27 cellular contexts compared by ENCODE assay signal in the genomic region with DNA sequence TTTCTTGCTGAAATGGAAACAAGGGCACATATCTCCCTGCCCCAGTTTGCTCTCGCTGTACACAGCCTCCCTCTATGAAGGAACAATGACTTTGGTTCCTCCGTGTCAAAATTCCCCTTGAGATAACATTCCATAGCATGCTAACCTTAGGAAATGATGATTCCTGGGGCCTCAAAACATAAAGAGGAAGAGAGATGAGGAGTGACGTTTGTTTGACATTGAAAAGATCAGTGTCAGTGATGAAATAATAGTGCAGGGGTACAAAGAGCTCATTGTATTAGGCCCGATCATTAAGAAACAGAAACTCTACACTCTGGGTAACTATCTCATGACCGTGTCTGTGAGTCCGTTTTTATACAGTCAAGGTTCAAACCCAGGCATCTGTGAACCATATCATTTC. TPM values are rescaled to one million over a fixed set of nuclear protein-coding genes. Genes with fewer than 3 reads are reported as not detected.
"Had no signal": no experiment of that assay in that cellular context is flagged by ENCODE, and none has a peak within 500 bp of the region (broad histone marks: within the 10 kb centered on the region; RNA-seq: fewer than 3 reads in every experiment).

No MANE protein-coding gene starts in this region.

- H3K36me3 Mint-ChIP-seq: activated naive CD8-positive, alpha-beta T cell had no signal

- H3K4me3 Mint-ChIP-seq: activated naive CD8-positive, alpha-beta T cell; brain; nephron; type B pancreatic cell had no signal

- H3K27me3 ChIP-seq: ascending aorta, hepatocyte, vagina had no signal

- H3K27ac Mint-ChIP-seq: activated naive CD8-positive, alpha-beta T cell; nephron; progenitor cell of endocrine pancreas; type B pancreatic cell had no signal

- H3K79me2 ChIP-seq: hepatocyte had no signal

- H3K4me2 ChIP-seq: hepatocyte had no signal

- H3K4me1 ChIP-seq: ascending aorta had no signal

- H3K4me3 ChIP-seq: ascending aorta, cardiac muscle cell, hepatocyte, left ventricle myocardium inferior, lung, skin epidermis, vagina had no signal

- H3K9me3 Mint-ChIP-seq: brain, nephron, type B pancreatic cell had no signal

- H3K27ac ChIP-seq: ascending aorta, cardiac muscle cell, foreskin keratinocyte, hepatocyte, left ventricle myocardium inferior, neutrophil, skin epidermis, vagina, VCaP had no signal

- H3K36me3 ChIP-seq: ascending aorta, cardiac muscle cell, left ventricle myocardium inferior, neutrophil, vagina had no signal

- H3K27me3 Mint-ChIP-seq: brain, progenitor cell of endocrine pancreas had no signal

- DNase-seq: activated CD4-positive, alpha-beta T cell treated with anti-CD3 and anti-CD28 coated beads for 4 hours; activated CD4-positive, alpha-beta T cell treated with anti-CD3 and anti-CD28 coated beads, Interleukin-2, amount 50 U/mL, for 4 hours; activated effector memory CD4-positive, alpha-beta T cell treated with Interleukin-2 at 50 U/mL for 16 hours; activated naive CD4-positive, alpha-beta T cell treated with Interleukin-2 at 50 U/mL for 16 hours; cortex of kidney; foreskin keratinocyte; glutamatergic neuron; islet precursor cell; left ventricle myocardium inferior; stimulated activated CD4-positive, alpha-beta T cell treated with anti-CD3 and anti-CD28 coated beads, Interleukin-12 subunit alpha, Interleukin-12 subunit beta, amount 100 ng/mL, for 4 hours; stimulated activated CD4-positive, alpha-beta T cell treated with anti-CD3 and anti-CD28 coated beads, Interleukin-4, amount 100 ng/mL, for 1 hour; stimulated activated naive CD8-positive, alpha-beta T cell treated with anti-CD3 and anti-CD28 coated beads, Interleukin-15, Interleukin-2, amounts not matched to agents 100 U/mL and 50 U/mL, for 24 hours had no signal

- ATAC-seq: foreskin keratinocyte; sciatic nerve; stimulated activated naive CD8-positive, alpha-beta T cell treated with anti-CD3 and anti-CD28 coated beads, Interleukin-15, Interleukin-2, amounts not matched to agents 100 U/mL and 50 U/mL, for 24 hours had no signal

- H2AFZ ChIP-seq: hepatocyte had no signal

RNA-seq across cellular contexts. Expression of gene ARNT2, which starts 55.2 kb away (rescaled TPM):
- total RNA-seq: T-helper 1 cell treated with Interleukin-12 subunit alpha and Interleukin-12 subunit beta and Interleukin-4 antibody, amounts not matched to agents 30 ng/mL and 1 ng/mL, for 36 hours had no signal
